8 cellular contexts compared by ENCODE assay signal in the genomic region with DNA sequence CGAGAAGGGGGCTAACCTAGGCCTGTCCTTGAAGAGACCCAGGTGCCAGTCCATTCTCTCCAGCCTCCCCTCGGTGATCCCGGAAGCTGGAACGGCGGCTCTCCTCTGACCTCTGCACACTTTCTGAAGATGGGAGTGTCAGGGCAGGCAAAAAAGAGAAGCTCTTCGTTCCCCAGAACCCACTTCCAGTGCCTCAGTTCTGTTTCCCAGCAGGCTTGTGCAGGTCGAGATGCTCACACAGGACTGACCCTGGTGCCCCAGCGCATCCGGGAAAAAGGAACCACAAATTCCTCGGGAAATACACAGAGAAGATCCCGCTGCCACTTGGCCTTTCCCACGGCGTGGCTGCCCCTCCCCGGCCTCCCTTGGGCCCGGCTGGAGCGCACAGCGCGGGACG. TPM values are rescaled to one million over a fixed set of nuclear protein-coding genes. Genes with fewer than 3 reads are reported as not detected.
A peak's percentile ranks its signal among the peaks of the same experiment; 100 is the strongest.
DNase-seq lines count a peak whose midpoint lies in the region; ATAC-seq and TF ChIP-seq lines count a peak whose summit lies in the region.

No MANE protein-coding gene starts in this region.

- no peaks in the 10 kb centered on the region for H3K9me3 ChIP-seq in psoas muscle

- in situ Hi-C loops in GM13977 (cut with MboI; ENCODE audit: low pct_unique_long_range_greater_than_20kb, low sequenced_read_pairs, unreplicated experiment) = no loop called here

- H3K9me3 Mint-ChIP-seq in T-cell = no peaks in the 10 kb centered on the region

- CTCF ChIA-PET in T-cell (lab: Charles Lee) = interaction anchor here in 1 of 2 donors (1.4 to 1.5 kb wide), 3 partner anchors 12 to 19 kb away, joined by 3 to 4 read pairs (median 4); partner anchors contain the start of gene IMP4

- peaks cover 8 to 14% (median 12%) of the 10 kb centered on the region in 3 donors for H3K4me1 Mint-ChIP-seq in T-cell

- H3K27ac Mint-ChIP-seq in T-cell = no peak overlapping the region

- H3K27ac ChIP-seq in psoas muscle = peak overlapping the region; percentile 84

- H3K36me3 Mint-ChIP-seq in T-cell = no peaks in the 10 kb centered on the region

- DNase-seq in HFF-Myc (ENCODE audit: extremely low read depth, low read depth) (no peak), T-cell (no peak), foreskin melanocyte (peak; percentile 16), psoas muscle (no peak), UCSD-AML1 (lab: John Stamatoyannopoulos, UW; ENCODE audit: unreplicated experiment) (no peak), GF-D8 (lab: John Stamatoyannopoulos, UW) (no peak), GM13977 (ENCODE audit: low spot score) (no peak), 8988T (no peak)

- no peaks in the 10 kb centered on the region for H3K36me3 ChIP-seq in psoas muscle (ENCODE audit: insufficient read depth in 1 of 2, low read depth in 1 of 2)

- TF ChIP-seq CTCF in HFF-Myc (IDR thresholded peaks at IDR 0.05; ENCODE audit: low read depth, low read length, missing control alignments) (no peak), psoas muscle (IDR thresholded peaks at IDR 0.05) (no peak), GM13977 (IDR thresholded peaks at IDR 0.05; ENCODE audit: extremely low read depth, insufficient read depth, missing control alignments) (no peak)

- H3K4me3 ChIP-seq in HFF-Myc (replicated peaks; ENCODE audit: low read depth, low read length) (peak overlapping the region; percentile 63), psoas muscle (peak overlapping the region; percentile 86)

- 4 to 7% (median 4%) methylated on average over 19 of the region's 19 CpGs for WGBS in psoas muscle, 3 donors

- intact Hi-C loops in psoas muscle (cut with DNase I) = no loop called here

- H3K4me3 Mint-ChIP-seq in T-cell = peak overlapping the region; percentile 74 to 83 (median 75)

- no peak for ATAC-seq in T-cell (replicated peaks in 1 of 4)
- ATAC-seq in psoas muscle = peak; percentile 1 to 17 (median 4)

- H3K4me1 ChIP-seq in psoas muscle = peaks cover 11% of the 10 kb centered on the region

- H3K27me3 ChIP-seq in psoas muscle (ENCODE audit: insufficient read depth in 3 of 3, low read length in 2 of 3) = no peaks in the 10 kb centered on the region

- POLR2A ChIA-PET in T-cell (lab: Charles Lee) = no interaction called here

- H3K27me3 Mint-ChIP-seq in T-cell = no peaks in the 10 kb centered on the region

RNA-seq across cellular contexts. Expression of gene PTPN18, which starts 0.7 kb away (rescaled TPM):
- total RNA-seq in T-cell (10 to 100 TPM; 42.3 to 67.6 (median 58.2) TPM), psoas muscle (10 to 100 TPM in 1 of 4 donors, 1 to 10 TPM in 3; 6.4 to 10.5 (median 8.6) TPM)
- polyA plus RNA-seq in psoas muscle = 1 to 10 TPM; 6.0 to 8.7 (median 8.6) TPM

RNA-seq across cellular contexts. Expression of gene IMP4, which starts 12.5 kb away (rescaled TPM):
- total RNA-seq in T-cell = 10 to 100 TPM; 70.7 to 93.7 (median 86.9) TPM
- total RNA-seq in psoas muscle = 100 to 1,000 TPM in 3 of 4 donors, 10 to 100 TPM in 1; 74.4 to 118 (median 105) TPM
- polyA plus RNA-seq in psoas muscle = 100 to 1,000 TPM; 148 to 270 (median 194) TPM

Comparison
In these comparisons a context has a peak if more than half of its experiments do, and no peak if none do; other contexts are left out.
1. ATAC-seq: peak in psoas muscle (4 of 4); none in T-cell (0 of 4).